30 cellular contexts compared by ENCODE assay signal in genomic region chr6:150304421-150304820, GRCh38.
"Had no signal": no experiment of that assay in that cellular context is flagged by ENCODE, and none has a peak within 500 bp of the region (broad histone marks: within the 10 kb centered on the region; RNA-seq: fewer than 3 reads in every experiment).

No MANE protein-coding gene starts in this region.

- DNase-seq: activated CD4-positive, alpha-beta memory T cell treated with anti-CD3 and anti-CD28 coated beads for 36 hours; activated CD4-positive, alpha-beta T cell treated with anti-CD3 and anti-CD28 coated beads for 36 hours; activated CD4-positive, alpha-beta T cell treated with anti-CD3 and anti-CD28 coated beads, Interleukin-2, amount 10 ng/mL, durations not matched to agents 24 days and 14 days; activated CD4-positive, CD25-positive, alpha-beta regulatory T cell; activated CD4-positive, CD25-positive, alpha-beta regulatory T cell treated with anti-CD3 and anti-CD28 coated beads, Interleukin-2, amount 50 U/mL, for 72 hours; activated CD8-positive, alpha-beta memory T cell treated with anti-CD3 and anti-CD28 coated beads, Interleukin-2, amount 10 ng/mL, durations not matched to agents 7 days and 5 days; activated CD8-positive, alpha-beta memory T cell treated with anti-CD3 and anti-CD28 coated beads, Interleukin-2, amount 50 U/mL, for 4 hours; activated CD8-positive, alpha-beta T cell treated with anti-CD3 and anti-CD28 coated beads, Interleukin-2, amount 10 ng/mL, durations not matched to agents 7 days and 5 days; activated effector memory CD4-positive, alpha-beta T cell treated with anti-CD3 and anti-CD28 coated beads, Interleukin-2, amount 50 U/mL, for 16 hours; activated naive CD4-positive, alpha-beta T cell treated with anti-CD3 and anti-CD28 coated beads for 36 hours; activated naive CD8-positive, alpha-beta T cell treated with anti-CD3 and anti-CD28 coated beads for 36 hours; activated naive CD8-positive, alpha-beta T cell treated with anti-CD3 and anti-CD28 coated beads, Interleukin-2, amount 50 U/mL, for 24 hours; activated T-cell treated with anti-CD3 and anti-CD28 coated beads, Interleukin-2, amount 50 U/mL, for 1 hour; activated T-cell treated with anti-CD3 and anti-CD28 coated beads, Interleukin-2, amount 50 U/mL, for 48 hours; adrenal gland; amygdala; aorta; body of pancreas; central memory CD4-positive, alpha-beta T cell; cerebellar nuclear complex; colonic mucosa; effector CD4-positive, alpha-beta T cell; effector memory CD8-positive, alpha-beta T cell; erythroblast; foreskin fibroblast; gastrocnemius medialis; glutamatergic neuron; T-helper 2 cell had no signal

- H3K27ac ChIP-seq: adrenal gland, body of pancreas, cardiac muscle cell, colonic mucosa, esophagus muscularis mucosa, gastrocnemius medialis had no signal

- H3K4me1 ChIP-seq: adrenal gland, esophagus muscularis mucosa had no signal

- H3K4me3 ChIP-seq: adrenal gland, body of pancreas, cardiac muscle cell, colonic mucosa, esophagus muscularis mucosa, gastrocnemius medialis had no signal

- ATAC-seq: activated CD4-positive, alpha-beta T cell treated with anti-CD3 and anti-CD28 coated beads for 36 hours; activated CD8-positive, alpha-beta memory T cell treated with anti-CD3 and anti-CD28 coated beads, Interleukin-2, amount 10 ng/mL, durations not matched to agents 7 days and 5 days; activated CD8-positive, alpha-beta T cell treated with anti-CD3 and anti-CD28 coated beads, Interleukin-2, amount 10 ng/mL, durations not matched to agents 7 days and 5 days; activated naive CD8-positive, alpha-beta T cell treated with anti-CD3 and anti-CD28 coated beads, Interleukin-2, amount 50 U/mL, for 24 hours; body of pancreas; effector memory CD8-positive, alpha-beta T cell; gastrocnemius medialis had no signal

- H3K27me3 ChIP-seq: adrenal gland, body of pancreas, cardiac muscle cell, colonic mucosa, gastrocnemius medialis had no signal

- H3K36me3 ChIP-seq: adrenal gland, cardiac muscle cell, colonic mucosa, esophagus muscularis mucosa, gastrocnemius medialis had no signal

- H3K9me3 ChIP-seq: adrenal gland, body of pancreas, colonic mucosa, esophagus muscularis mucosa, gastrocnemius medialis had no signal
